Comparison of ENCODE assay signal across 8 cellular contexts in genomic region chr4:146175541-146176453, GRCh38. TPM values are rescaled to one million over a fixed set of nuclear protein-coding genes. Genes with fewer than 3 reads are reported as not detected.
DNase-seq lines count a peak whose midpoint lies in the region; TF ChIP-seq lines count a peak whose summit lies in the region.

TSS of gene LSM6 (plus strand) at chr4:146175718. CDS start at chr4:146182922, 7,204 bp downstream.

- H3K79me1 ChIP-seq in H9 (ENCODE audit: insufficient read depth, low read depth, low read length, poor library complexity, severe bottlenecking): no peaks in the 10 kb centered on the region

- no peak within 1 kb of the TSS for H2BK5ac ChIP-seq in H9 (ENCODE audit: insufficient read length, low read length)

- H2BK20ac ChIP-seq in H9 (ENCODE audit: low read depth, low read length, poor library complexity, severe bottlenecking): no peak within 1 kb of the TSS

- TF ChIP-seq CTCF in H9 (conservative IDR thresholded peaks at IDR 0.05): peak; percentile 15; the same call in 1 of the 3 replicates
- TF ChIP-seq CTCF in MM.1S (IDR thresholded peaks at IDR 0.05; ENCODE audit: low read length): peak; percentile 6; the same call in 1 of the 2 replicates
- TF ChIP-seq CTCF in glutamatergic neuron (IDR thresholded peaks at IDR 0.05; ENCODE audit: partially characterized antibody, unreplicated experiment): no peak
- no peak for TF ChIP-seq CTCF in ovary (IDR thresholded peaks at IDR 0.05)
- TF ChIP-seq CTCF in thyroid gland (IDR thresholded peaks at IDR 0.05): peak in 3 of 6 experiments; percentile 11 to 21 (median 14)

- no peaks in the 10 kb centered on the region for H3K9me2 ChIP-seq in MM.1S (replicated peaks; ENCODE audit: insufficient read depth, low read length)

- TF ChIP-seq POLR2A in ovary (IDR thresholded peaks at IDR 0.05): peak; percentile 66
- peak in 1 of 2 donors; percentile 70 for TF ChIP-seq POLR2A in thyroid gland (IDR thresholded peaks at IDR 0.05)

- no peak within 1 kb of the TSS for H4K91ac ChIP-seq in H9 (ENCODE audit: insufficient read length, low read depth, low read length)

- H3K4me2 ChIP-seq in H9 (ENCODE audit: insufficient read depth, insufficient read length, low read length) (peak within 1 kb of the TSS; percentile 80), MM.1S (ENCODE audit: low read depth, low read length) (peak within 1 kb of the TSS; percentile 95)

- H3K9me3 Mint-ChIP-seq in H9 (no peaks in the 10 kb centered on the region), glutamatergic neuron (ENCODE audit: unreplicated experiment) (no peaks in the 10 kb centered on the region)
- H3K9me3 Mint-ChIP-seq in activated naive CD8-positive, alpha-beta T cell (ENCODE audit: low read depth): no peaks in the 10 kb centered on the region

- H3K23me2 ChIP-seq in H9 (ENCODE audit: insufficient read length, low read depth, low read length, poor library complexity, severe bottlenecking): no peaks in the 10 kb centered on the region

- H3K27me3 ChIP-seq in H9 (ENCODE audit: insufficient read depth, low read length) (no peaks in the 10 kb centered on the region), MM.1S (replicated peaks; ENCODE audit: insufficient read depth, low read length) (no peaks in the 10 kb centered on the region), ovary (no peaks in the 10 kb centered on the region), thyroid gland (no peaks in the 10 kb centered on the region)

- H3K27ac ChIP-seq in H9 (ENCODE audit: insufficient read length, low read depth, low read length) (no peak within 1 kb of the TSS), MM.1S (ENCODE audit: low read length) (peak within 1 kb of the TSS; percentile 76), ovary (peak within 1 kb of the TSS; percentile 87 to 92), thyroid gland (peak within 1 kb of the TSS; percentile 23 to 97 (median 88))

- TF ChIP-seq EP300 in ovary (IDR thresholded peaks at IDR 0.05): no peak

- no peak within 1 kb of the TSS for H4K5ac ChIP-seq in H9 (ENCODE audit: insufficient read length, low read depth, low read length)

- H2AFZ ChIP-seq in H9 (ENCODE audit: low read length) (no peak within 1 kb of the TSS), MM.1S (ENCODE audit: low read length) (peak within 1 kb of the TSS; percentile 69)

- H3K79me2 ChIP-seq in H9 (ENCODE audit: insufficient read depth, low read length) (peaks cover 11% of the 10 kb centered on the region; the same call in 1 of the 2 replicates), MM.1S (ENCODE audit: low read length) (peaks cover 52% of the 10 kb centered on the region)

- 0 out of 2 replicates have a peak, but pooled peaks cover 4% of the 10 kb centered on the region for H3F3A ChIP-seq in MM.1S (ENCODE audit: insufficient read depth, low read length)

- H4K8ac ChIP-seq in H9 (replicated peaks; ENCODE audit: insufficient read length, low read depth, low read length): no peak within 1 kb of the TSS

- no peaks in the 10 kb centered on the region for H4K20me1 ChIP-seq in H9 (ENCODE audit: control insufficient read depth, insufficient read depth, insufficient read length)
- H4K20me1 ChIP-seq in MM.1S (ENCODE audit: insufficient read depth, low read length): no peaks in the 10 kb centered on the region

- no peak within 1 kb of the TSS for H2BK15ac ChIP-seq in H9 (ENCODE audit: low read depth, low read length)

- H3K4me1 Mint-ChIP-seq in H9: peaks cover 37 to 38% of the 10 kb centered on the region in 2 experiments
- H3K4me1 Mint-ChIP-seq in activated naive CD8-positive, alpha-beta T cell (ENCODE audit: low read depth): peaks cover 51% of the 10 kb centered on the region
- peaks cover 5% of the 10 kb centered on the region for H3K4me1 Mint-ChIP-seq in glutamatergic neuron (ENCODE audit: low read depth, unreplicated experiment)

- intact Hi-C loops in ovary (cut with DNase I) (no loop called here), thyroid gland (cut with DNase I) (no loop called here)

- H3K27me3 Mint-ChIP-seq in H9 (ENCODE audit: low read depth) (no peaks in the 10 kb centered on the region), glutamatergic neuron (ENCODE audit: unreplicated experiment) (no peaks in the 10 kb centered on the region)
- no peaks in the 10 kb centered on the region for H3K27me3 Mint-ChIP-seq in activated naive CD8-positive, alpha-beta T cell

- H2BK120ac ChIP-seq in H9 (ENCODE audit: low read depth, low read length, poor library complexity, severe bottlenecking): no peak within 1 kb of the TSS

- peak; percentile 73 for DNase-seq in GM04504 (ENCODE audit: low read depth)
- peak; percentile 79 for DNase-seq in H9
- peak; percentile 89 for DNase-seq in MM.1S
- peak; percentile 74 for DNase-seq in SKM-1 treated with dmso at 0.1 percent for 144 hours (lab: John Stamatoyannopoulos, UW; ENCODE audit: unreplicated experiment)
- DNase-seq in glutamatergic neuron: peak; percentile 85
- peak; percentile 83 to 90 (median 88) for DNase-seq in ovary
- peak; percentile 86 to 90 for DNase-seq in thyroid gland

- H3K56ac ChIP-seq in H9 (ENCODE audit: insufficient read length, low read depth, low read length): no peak within 1 kb of the TSS

- H3K36me3 ChIP-seq in MM.1S (replicated peaks; ENCODE audit: insufficient read depth, low read length) (no peaks in the 10 kb centered on the region), ovary (no peaks in the 10 kb centered on the region), thyroid gland (no peaks in the 10 kb centered on the region)

- no peak within 1 kb of the TSS for H2BK12ac ChIP-seq in H9 (ENCODE audit: insufficient read length, low read depth, low read length)

- H3K9me3 ChIP-seq in H9 (ENCODE audit: control insufficient read depth, low read depth, low read length): no peaks in the 10 kb centered on the region
- H3K9me3 ChIP-seq in MM.1S (replicated peaks; ENCODE audit: insufficient read depth, low read length): no peaks in the 10 kb centered on the region
- no peaks in the 10 kb centered on the region for H3K9me3 ChIP-seq in ovary
- H3K9me3 ChIP-seq in thyroid gland: no peaks in the 10 kb centered on the region

- no peaks in the 10 kb centered on the region; the same call in 1 of the 2 replicates for H3K4me1 ChIP-seq in H9 (ENCODE audit: insufficient read depth, low read length)
- H3K4me1 ChIP-seq in MM.1S (ENCODE audit: low read length): peaks cover 12% of the 10 kb centered on the region
- H3K4me1 ChIP-seq in ovary (ENCODE audit: insufficient read depth): peaks cover 9% of the 10 kb centered on the region
- peaks cover 17 to 18% of the 10 kb centered on the region in 2 donors for H3K4me1 ChIP-seq in thyroid gland

- H3K27ac Mint-ChIP-seq in H9 (peak within 1 kb of the TSS in 2 of 3 experiments; percentile 93 to 95; a peak in 4 of 7 replicates), glutamatergic neuron (ENCODE audit: unreplicated experiment) (peak within 1 kb of the TSS; percentile 62)
- H3K27ac Mint-ChIP-seq in activated naive CD8-positive, alpha-beta T cell: peak within 1 kb of the TSS; percentile 96

- no CpG with 5 or more reads among the region's 75 CpGs for WGBS in H9 (ENCODE audit: extremely low coverage, insufficient read length, low lambda C conversion rate)
- WGBS in ovary, 3 donors: 0 to 1% (median 0%) methylated on average over 46 to 75 of the region's 75 CpGs
- WGBS in thyroid gland, 2 donors: 0 to 1% methylated on average over 31 to 33 of the region's 75 CpGs

- no peak within 1 kb of the TSS for H3K23ac ChIP-seq in H9 (ENCODE audit: insufficient read length, low read depth, low read length)

- H3K4me3 Mint-ChIP-seq in H9 (peak within 1 kb of the TSS; percentile 83 to 85), glutamatergic neuron (ENCODE audit: unreplicated experiment) (peak within 1 kb of the TSS; percentile 89)
- peak within 1 kb of the TSS; percentile 92 for H3K4me3 Mint-ChIP-seq in activated naive CD8-positive, alpha-beta T cell

- H3K36me3 Mint-ChIP-seq in H9 (ENCODE audit: insufficient read depth in 1 of 3, low read depth in 3 of 3): peaks cover 0 to 6% (median 3%) of the 10 kb centered on the region in 3 experiments; a peak in 2 of 7 replicates
- H3K36me3 Mint-ChIP-seq in activated naive CD8-positive, alpha-beta T cell: peaks cover 5% of the 10 kb centered on the region
- no peaks in the 10 kb centered on the region for H3K36me3 Mint-ChIP-seq in glutamatergic neuron (ENCODE audit: unreplicated experiment)

- no peak within 1 kb of the TSS for H2AK5ac ChIP-seq in H9 (ENCODE audit: insufficient read length, low read length)

- H3K4ac ChIP-seq in H9 (ENCODE audit: low read depth, low read length): no peak within 1 kb of the TSS

- H3K14ac ChIP-seq in H9 (ENCODE audit: insufficient read depth, low read length): peak within 1 kb of the TSS; percentile 86

- peak within 1 kb of the TSS; percentile 54 for H3K18ac ChIP-seq in H9 (ENCODE audit: insufficient read length, low read depth, low read length)

- H3K4me3 ChIP-seq in MM.1S (ENCODE audit: low read length) (peak within 1 kb of the TSS; percentile 99), ovary (peak within 1 kb of the TSS; percentile 98), thyroid gland (replicated peaks in 1 of 3) (peak within 1 kb of the TSS; percentile 36 to 93 (median 62))

- H3K9ac ChIP-seq in H9 (ENCODE audit: extremely low read depth, insufficient read length, low read length) (peak within 1 kb of the TSS; percentile 91), MM.1S (ENCODE audit: low read length) (peak within 1 kb of the TSS; percentile 97)

- H3T11ph ChIP-seq in H9 (ENCODE audit: low read length): no peak within 1 kb of the TSS

RNA-seq across cellular contexts. Expression of gene LSM6, which starts in this region (rescaled TPM):
- total RNA-seq in H9 (2021) (73.6 and 78.3 TPM in 2 replicates), glutamatergic neuron (ENCODE audit: unreplicated experiment) (28.6 TPM), ovary (10 to 100 TPM; 19.6 to 36.2 (median 25.4) TPM), thyroid gland (10 to 100 TPM; 25.1 to 43.9 (median 31.9) TPM)
- 10 to 100 TPM; 37.5 to 48.5 TPM for polyA plus RNA-seq in ovary

Comparison
In these comparisons a context has a peak if more than half of its experiments do, and no peak if none do; other contexts are left out.
1. CTCF ChIP-seq: peak in H9 (single experiment) and MM.1S (single experiment); none in glutamatergic neuron (single experiment) and ovary (0 of 3).
2. Peak in every context shown above with its lines, with median percentiles within 50 percentile points of each other: DNase-seq, H3K27ac Mint-ChIP-seq, H3K4me3 Mint-ChIP-seq and H3K4me3 ChIP-seq.